1 cellular context compared by ENCODE assay signal in genomic region chr3:48271763-48272498, GRCh38.
TF ChIP-seq lines count a peak whose summit lies in the region.

No MANE protein-coding gene starts in this region.

TF ChIP-seq in K562, 482 proteins besides CTCF, POLR2A, EP300 and RAD21:
- no peak for TF ChIP-seq MECOM (CRISPR knock-in tag; IDR thresholded peaks at IDR 0.05)
- TF ChIP-seq HLTF (IDR thresholded peaks at IDR 0.05), result 0 out of 2 replicates have a peak, but pooled peaks have one; percentile 25
- TF ChIP-seq NBN (IDR thresholded peaks at IDR 0.05; ENCODE audit: low read depth), result no peak
- peak; percentile 66 for TF ChIP-seq POLR2G (IDR thresholded peaks at IDR 0.05; ENCODE audit: low read depth, low read length)
- TF ChIP-seq ZBTB33 (CRISPR knock-in tag; IDR thresholded peaks at IDR 0.05), result peak; percentile 64
- TF ChIP-seq NR3C1 (CRISPR knock-in tag; IDR thresholded peaks at IDR 0.05), result no peak
TF ChIP-seq in K562: peak in this region for 3.
